26 cellular contexts compared by ENCODE assay signal in genomic region chr9:13896922-13897835, GRCh38.
A peak's percentile ranks its signal among the peaks of the same experiment; 100 is the strongest.
DNase-seq lines count a peak whose midpoint lies in the region; ATAC-seq and TF ChIP-seq lines count a peak whose summit lies in the region.
"Had no signal": no experiment of that assay in that cellular context is flagged by ENCODE, and none has a peak within 500 bp of the region (broad histone marks: within the 10 kb centered on the region; RNA-seq: fewer than 3 reads in every experiment).

No MANE protein-coding gene starts in this region.

- DNase-seq in Right ventricle myocardium superior, result no peak
- DNase-seq in cardiac septum (ENCODE audit: low spot score), result no peak
- DNase-seq in foreskin melanocyte, result peak; percentile 56
- DNase-seq in uterus, result no peak
- no peak for DNase-seq in posterior vena cava (ENCODE audit: low spot score)
- DNase-seq in activated CD4-positive, alpha-beta T cell treated with anti-CD3 and anti-CD28 coated beads for 1 hour, result no peak
- DNase-seq: activated CD4-positive, alpha-beta memory T cell treated with anti-CD3 and anti-CD28 coated beads for 36 hours; activated naive CD4-positive, alpha-beta T cell treated with anti-CD3 and anti-CD28 coated beads, Interleukin-2, amount 50 U/mL, for 16 hours; activated T-cell treated with anti-CD3 and anti-CD28 coated beads, Interleukin-2, amount 50 U/mL, for 4 hours; Calu3; colonic mucosa; H9; NCI-H1417 treated with DMSO at 0.1 percent for 48 hours; NCI-H2171 treated with DMSO at 0.1 percent for 48 hours; NCI-H82; PC-9; stimulated activated CD4-positive, alpha-beta T cell treated with anti-CD3 and anti-CD28 coated beads, Interleukin-2, amount 100 ng/mL, for 24 hours; stimulated activated naive CD4-positive, alpha-beta T cell treated with Interleukin-2 at 50 U/mL for 16 hours; T-helper 2 cell; WERI-Rb-1 had no signal

- TF ChIP-seq CTCF in nephron (IDR thresholded peaks at IDR 0.05; ENCODE audit: unreplicated experiment in 3 of 3) (no peak), uterus (IDR thresholded peaks at IDR 0.05) (no peak)

- H3K4me1 Mint-ChIP-seq in nephron, result peaks cover 50% of the 10 kb centered on the region

- H3K9me3 ChIP-seq in uterus, result no peaks in the 10 kb centered on the region
- H3K9me3 ChIP-seq: BLaER1, colonic mucosa, vagina had no signal

- ATAC-seq in Right ventricle myocardium superior (ENCODE audit: poor library complexity) (peak; percentile 51), GM18870 (IDR thresholded peaks at IDR 0.05; ENCODE audit: unreplicated experiment) (no peak)
- ATAC-seq: activated T-cell treated with anti-CD3 and anti-CD28 coated beads, Interleukin-2, amount 50 U/mL, for 4 hours had no signal

- H3K4me3 Mint-ChIP-seq in nephron, result no peak overlapping the region
- H3K4me3 Mint-ChIP-seq: activated CD4-positive, alpha-beta memory T cell treated with anti-CD3 and anti-CD28 coated beads for 36 hours; activated T-cell treated with anti-CD3 and anti-CD28 coated beads, Interleukin-2, amount 50 U/mL, for 4 hours; H9 had no signal

- H3K36me3 ChIP-seq in uterus, result no peaks in the 10 kb centered on the region
- H3K36me3 ChIP-seq: BLaER1, colonic mucosa, vagina, WERI-Rb-1 had no signal

- no peak overlapping the region for H3K4me3 ChIP-seq in uterus
- H3K4me3 ChIP-seq: BLaER1, colonic mucosa, lung, PC-9, vagina had no signal

- H3K4me1 ChIP-seq in uterus, result no peaks in the 10 kb centered on the region
- H3K4me1 ChIP-seq: BLaER1, colonic mucosa, vagina had no signal

- H3K9me3 Mint-ChIP-seq in nephron, result peaks cover 5% of the 10 kb centered on the region
- H3K9me3 Mint-ChIP-seq: H9 had no signal

- H3K27me3 Mint-ChIP-seq in nephron (ENCODE audit: low read depth), result no peaks in the 10 kb centered on the region
- H3K27me3 Mint-ChIP-seq: activated CD4-positive, alpha-beta memory T cell treated with anti-CD3 and anti-CD28 coated beads for 36 hours had no signal

- peak overlapping the region; percentile 27 to 66 for H3K27ac ChIP-seq in uterus
- H3K27ac ChIP-seq: BLaER1, colonic mucosa, epithelial cell of prostate, PC-9, vagina, WERI-Rb-1 had no signal

- no peak for TF ChIP-seq POLR2A in uterus (IDR thresholded peaks at IDR 0.05)

- no peaks in the 10 kb centered on the region for H3K27me3 ChIP-seq in uterus
- H3K27me3 ChIP-seq: BLaER1, colonic mucosa, vagina had no signal

- H3K36me3 Mint-ChIP-seq in nephron (ENCODE audit: low read depth), result no peaks in the 10 kb centered on the region
- H3K36me3 Mint-ChIP-seq: activated CD4-positive, alpha-beta memory T cell treated with anti-CD3 and anti-CD28 coated beads for 36 hours had no signal

- intact Hi-C loops in Right ventricle myocardium superior (cut with DNase I), result no loop called here
- intact Hi-C loops in cardiac septum (cut with DNase I), result loop anchor here (10.0 kb wide), 1 partner anchor 452 kb away; no protein-coding TSS in a partner anchor
- intact Hi-C loops in uterus (cut with DNase I; ENCODE audit: low total_unique reads), result no loop called here
- intact Hi-C loops in posterior vena cava (cut with DNase I), result no loop called here

- peak overlapping the region; percentile 91 to 96 (median 95) for H3K27ac Mint-ChIP-seq in nephron
- H3K27ac Mint-ChIP-seq: activated CD4-positive, alpha-beta memory T cell treated with anti-CD3 and anti-CD28 coated beads for 36 hours; H9 had no signal
